15 cellular contexts compared by ENCODE assay signal in the genomic region with DNA sequence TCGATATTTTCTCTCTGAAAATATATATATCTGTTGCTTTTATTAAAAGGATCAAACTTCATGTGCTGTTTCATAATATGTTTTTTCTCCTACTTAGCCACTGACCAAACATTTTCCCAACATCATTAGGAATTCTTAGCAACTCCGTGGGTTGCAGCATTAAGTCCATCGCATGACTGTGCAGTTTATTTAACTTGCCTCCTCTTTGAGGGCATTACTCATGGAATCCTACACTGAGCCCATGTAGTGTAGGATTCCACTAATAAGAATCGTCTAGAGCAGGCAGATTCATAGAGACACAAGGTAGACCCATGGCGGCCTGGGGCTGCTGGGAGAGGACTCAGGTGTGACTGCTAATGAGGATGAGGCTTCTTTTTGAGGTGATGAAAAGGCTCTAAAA. TPM values are rescaled to one million over a fixed set of nuclear protein-coding genes. Genes with fewer than 3 reads are reported as not detected.
DNase-seq lines count a peak whose midpoint lies in the region; ATAC-seq and TF ChIP-seq lines count a peak whose summit lies in the region.
"Had no signal": no experiment of that assay in that cellular context is flagged by ENCODE, and none has a peak within 500 bp of the region (broad histone marks: within the 10 kb centered on the region; RNA-seq: fewer than 3 reads in every experiment).

No MANE protein-coding gene starts in this region.

- no peak overlapping the region for H2AFZ ChIP-seq in osteoblast (ENCODE audit: low read length)

- peaks cover 14% of the 10 kb centered on the region for H3K4me1 ChIP-seq in osteoblast (ENCODE audit: insufficient read depth, low read length)
- H3K4me1 ChIP-seq: tibial artery had no signal

- H3K4me3 ChIP-seq in choroid plexus epithelial cell (ENCODE audit: low read depth, low read length) (no peak overlapping the region), osteoblast (ENCODE audit: insufficient read depth, low read length) (no peak overlapping the region), H7 (ENCODE audit: insufficient read depth, low read depth, low read length) (no peak overlapping the region)
- H3K4me3 ChIP-seq: cardiac muscle cell, ovary, tibial artery had no signal

- H3K9me3 Mint-ChIP-seq in activated CD4-positive, alpha-beta T cell treated with anti-CD3 and anti-CD28 coated beads, Interleukin-2, amount 10 ng/mL, durations not matched to agents 7 days and 5 days = peaks cover 3% of the 10 kb centered on the region
- peaks cover 2% of the 10 kb centered on the region for H3K9me3 Mint-ChIP-seq in activated CD4-positive, alpha-beta T cell treated with anti-CD3 and anti-CD28 coated beads for 36 hours (ENCODE audit: low read depth)
- H3K9me3 Mint-ChIP-seq: activated T-cell treated with anti-CD3 and anti-CD28 coated beads, Interleukin-2, amount 50 U/mL, for 4 hours had no signal

- no peaks in the 10 kb centered on the region for H3K27me3 Mint-ChIP-seq in activated CD4-positive, alpha-beta T cell treated with anti-CD3 and anti-CD28 coated beads, Interleukin-2, amount 10 ng/mL, durations not matched to agents 7 days and 5 days
- no peaks in the 10 kb centered on the region for H3K27me3 Mint-ChIP-seq in activated CD4-positive, alpha-beta T cell treated with anti-CD3 and anti-CD28 coated beads for 36 hours

- no peaks in the 10 kb centered on the region for H3K9me3 ChIP-seq in osteoblast (ENCODE audit: low read depth, low read length)
- H3K9me3 ChIP-seq: ovary, tibial artery had no signal

- TF ChIP-seq CTCF in choroid plexus epithelial cell (conservative IDR thresholded peaks at IDR 0.05; ENCODE audit: low read depth, low read length) (no peak), osteoblast (IDR thresholded peaks at IDR 0.05; ENCODE audit: extremely low read depth, low read depth, low read length) (no peak)

- H3K27ac Mint-ChIP-seq in activated CD4-positive, alpha-beta T cell treated with anti-CD3 and anti-CD28 coated beads, Interleukin-2, amount 10 ng/mL, durations not matched to agents 7 days and 5 days = peak overlapping the region; percentile 1
- no peak overlapping the region for H3K27ac Mint-ChIP-seq in activated CD4-positive, alpha-beta T cell treated with anti-CD3 and anti-CD28 coated beads for 36 hours

- peaks cover 46% of the 10 kb centered on the region for H3K4me1 Mint-ChIP-seq in activated CD4-positive, alpha-beta T cell treated with anti-CD3 and anti-CD28 coated beads, Interleukin-2, amount 10 ng/mL, durations not matched to agents 7 days and 5 days
- peaks cover 43% of the 10 kb centered on the region for H3K4me1 Mint-ChIP-seq in activated CD4-positive, alpha-beta T cell treated with anti-CD3 and anti-CD28 coated beads for 36 hours

- CTCF ChIA-PET in activated CD4-positive, alpha-beta T cell treated with anti-CD3 and anti-CD28 coated beads, Interleukin-2, amount 10 ng/mL, durations not matched to agents 7 days and 5 days (lab: Charles Lee) = no interaction called here
- CTCF ChIA-PET in activated CD4-positive, alpha-beta T cell treated with anti-CD3 and anti-CD28 coated beads for 36 hours (lab: Charles Lee) = no interaction called here

- H3K27ac ChIP-seq in osteoblast (ENCODE audit: low read depth, low read length) = peak overlapping the region; percentile 73
- H3K27ac ChIP-seq: 22Rv1, cardiac muscle cell, ovary, tibial artery had no signal

- no peaks in the 10 kb centered on the region for H4K20me1 ChIP-seq in osteoblast (ENCODE audit: insufficient read depth, low read length)

- H3K79me2 ChIP-seq in osteoblast (ENCODE audit: insufficient read depth, low read length) = no peaks in the 10 kb centered on the region

- H3K36me3 Mint-ChIP-seq in activated CD4-positive, alpha-beta T cell treated with anti-CD3 and anti-CD28 coated beads, Interleukin-2, amount 10 ng/mL, durations not matched to agents 7 days and 5 days (ENCODE audit: low read depth) = peaks cover 49% of the 10 kb centered on the region
- H3K36me3 Mint-ChIP-seq in activated CD4-positive, alpha-beta T cell treated with anti-CD3 and anti-CD28 coated beads for 36 hours (ENCODE audit: low read depth) = peaks cover 29% of the 10 kb centered on the region

- H3K27me3 ChIP-seq in osteoblast (ENCODE audit: insufficient read depth, low read length) = no peaks in the 10 kb centered on the region
- no peaks in the 10 kb centered on the region for H3K27me3 ChIP-seq in H7 (ENCODE audit: control insufficient read depth, insufficient read depth, low read length)
- H3K27me3 ChIP-seq: cardiac muscle cell, ovary, tibial artery had no signal

- POLR2A ChIA-PET in activated CD4-positive, alpha-beta T cell treated with anti-CD3 and anti-CD28 coated beads, Interleukin-2, amount 10 ng/mL, durations not matched to agents 7 days and 5 days (lab: Charles Lee) = no interaction called here
- POLR2A ChIA-PET in activated CD4-positive, alpha-beta T cell treated with anti-CD3 and anti-CD28 coated beads for 36 hours (lab: Charles Lee) = no interaction called here

- intact Hi-C loops in activated CD4-positive, alpha-beta T cell treated with anti-CD3 and anti-CD28 coated beads for 36 hours (cut with DNase I, micrococcal nuclease) = no loop called here

- no peak for DNase-seq in activated CD4-positive, alpha-beta T cell treated with anti-CD3 and anti-CD28 coated beads, Interleukin-2, amount 10 ng/mL, durations not matched to agents 7 days and 5 days
- no peak for DNase-seq in activated CD4-positive, alpha-beta T cell treated with anti-CD3 and anti-CD28 coated beads for 36 hours
- DNase-seq in LHCN-M2 (ENCODE audit: low read depth) (peak; percentile 66), choroid plexus epithelial cell (ENCODE audit: low read depth) (peak; percentile 77), osteoblast (ENCODE audit: insufficient read length, low spot score, missing footprints) (peak; percentile 88), H7 (no peak), RPMI8226 (no peak)
- DNase-seq: activated T-cell treated with anti-CD3 and anti-CD28 coated beads, Interleukin-2, amount 50 U/mL, for 4 hours; mammary epithelial cell; ovary; tibial artery had no signal

- H3K4me3 Mint-ChIP-seq in activated CD4-positive, alpha-beta T cell treated with anti-CD3 and anti-CD28 coated beads, Interleukin-2, amount 10 ng/mL, durations not matched to agents 7 days and 5 days = no peak overlapping the region
- no peak overlapping the region for H3K4me3 Mint-ChIP-seq in activated CD4-positive, alpha-beta T cell treated with anti-CD3 and anti-CD28 coated beads for 36 hours
- H3K4me3 Mint-ChIP-seq: activated T-cell treated with anti-CD3 and anti-CD28 coated beads, Interleukin-2, amount 50 U/mL, for 4 hours had no signal

- no peaks in the 10 kb centered on the region for H3K36me3 ChIP-seq in osteoblast (ENCODE audit: insufficient read depth, low read length)
- H3K36me3 ChIP-seq in H7 (replicated peaks; ENCODE audit: control insufficient read depth, insufficient read depth, low read length) = peaks cover 4% of the 10 kb centered on the region
- H3K36me3 ChIP-seq: cardiac muscle cell, ovary had no signal

- no peak for ATAC-seq in activated CD4-positive, alpha-beta T cell treated with anti-CD3 and anti-CD28 coated beads for 36 hours
- no peak for ATAC-seq in HG02571 (IDR thresholded peaks at IDR 0.05; ENCODE audit: unreplicated experiment)
- ATAC-seq: activated T-cell treated with anti-CD3 and anti-CD28 coated beads, Interleukin-2, amount 50 U/mL, for 4 hours; SK-N-SH treated with all-trans-retinoic acid at 6 μM for 48 hours had no signal

- peak overlapping the region; percentile 37 for H3K4me2 ChIP-seq in osteoblast (ENCODE audit: insufficient read depth, low read length)

RNA-seq across cellular contexts. Expression of a gene that starts 49.3 kb away (rescaled TPM):
- total RNA-seq in activated CD4-positive, alpha-beta T cell treated with anti-CD3 and anti-CD28 coated beads, Interleukin-2, amount 10 ng/mL, durations not matched to agents 7 days and 5 days = 10 to 100 TPM; 55.2 to 57.1 TPM
- 10 to 100 TPM; 33.6 to 48.0 TPM for total RNA-seq in activated CD4-positive, alpha-beta T cell treated with anti-CD3 and anti-CD28 coated beads for 36 hours
- total RNA-seq in LHCN-M2 (2014; rRNA removed) (80.6 and 93.1 TPM in 2 replicates), osteoblast (102 and 141 TPM in 2 replicates)
- 18.7 TPM for polyA plus RNA-seq in LHCN-M2 (2012)
- 48.2 and 53.9 TPM in 2 replicates for total RNA-seq in H7 (2014; rRNA removed; shearing (Covaris generic))

Comparison
In these comparisons a context has a peak if more than half of its experiments do, and no peak if none do; other contexts are left out.
1. DNase-seq: peak in LHCN-M2 (single experiment), choroid plexus epithelial cell (single experiment) and osteoblast (single experiment); none in activated CD4-positive, alpha-beta T cell treated with anti-CD3 and anti-CD28 coated beads, Interleukin-2, amount 10 ng/mL, durations not matched to agents 7 days and 5 days (single experiment), activated CD4-positive, alpha-beta T cell treated with anti-CD3 and anti-CD28 coated beads for 36 hours (single experiment), H7 (single experiment) and RPMI8226 (single experiment).